Comparison of ENCODE assay signal across 19 cellular contexts in the genomic region with DNA sequence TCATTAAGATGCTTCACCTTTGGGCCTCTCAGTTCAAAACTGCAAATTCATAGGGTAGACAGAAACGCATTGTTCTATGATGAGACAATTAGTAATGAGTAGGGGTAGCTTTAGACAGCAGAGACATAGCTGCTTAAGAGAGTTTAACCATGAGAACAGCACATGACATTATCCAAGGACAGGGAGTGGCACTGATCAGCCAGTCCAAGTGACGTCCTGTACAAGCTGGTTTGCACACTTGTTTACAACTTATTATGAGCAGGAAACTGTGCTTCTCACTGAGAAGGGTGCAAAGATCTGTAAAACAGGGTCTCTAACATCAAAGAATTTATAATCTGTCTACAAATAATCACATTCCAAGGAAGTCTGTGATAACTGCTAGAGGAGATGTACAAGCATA. TPM values are rescaled to one million over a fixed set of nuclear protein-coding genes. Genes with fewer than 3 reads are reported as not detected.
DNase-seq lines count a peak whose midpoint lies in the region; ATAC-seq, FAIRE-seq and TF ChIP-seq lines count a peak whose summit lies in the region.
"Had no signal": no experiment of that assay in that cellular context is flagged by ENCODE, and none has a peak within 500 bp of the region (broad histone marks: within the 10 kb centered on the region; RNA-seq: fewer than 3 reads in every experiment).

No MANE protein-coding gene starts in this region.

- H3K4me3 Mint-ChIP-seq in CD4-positive, CD25-positive, alpha-beta regulatory T cell, result peak overlapping the region in 1 of 4 donors; percentile 19
- H3K4me3 Mint-ChIP-seq: activated naive CD4-positive, alpha-beta T cell treated with anti-CD3 and anti-CD28 coated beads, Interleukin-2, amount 50 U/mL, for 24 hours; brain had no signal

- peak in 1 of 3 donors; percentile 51 for DNase-seq in CD4-positive, CD25-positive, alpha-beta regulatory T cell
- DNase-seq in HTR-8/SVneo (ENCODE audit: insufficient read length, low spot score) (no peak), K562 (ENCODE audit: extremely low read depth in 1 of 4, low spot score in 3 of 4) (no peak), mucosa of gallbladder (ENCODE audit: low spot score) (peak; percentile 71), iPS-NIHi7 (ENCODE audit: extremely low spot score) (no peak), upper lobe of left lung (no peak), NCI-H82 treated with DMSO at 0.1 percent for 48 hours (lab: John Stamatoyannopoulos, UW; ENCODE audit: unreplicated experiment) (no peak)
- DNase-seq: dermis blood vessel endothelial cell; EL; erythroblast; head of caudate nucleus; MM.1S; NCI-H1694; stimulated activated CD4-positive, alpha-beta T cell treated with anti-CD3 and anti-CD28 coated beads, Interleukin-4, amount 100 ng/mL, for 1 hour had no signal

- TF ChIP-seq EP300 in K562 (IDR thresholded peaks at IDR 0.05; ENCODE audit: low read length) (no peak), upper lobe of left lung (IDR thresholded peaks at IDR 0.05) (no peak)

- no peak overlapping the region for H3K4me3 ChIP-seq in CD4-positive, CD25-positive, alpha-beta regulatory T cell (ENCODE audit: low read depth, low read length)
- H3K4me3 ChIP-seq in K562, result no peak overlapping the region
- H3K4me3 ChIP-seq in upper lobe of left lung, result no peak overlapping the region

- peak; percentile 92 for FAIRE-seq in HTR-8/SVneo (lab: Jason Lieb, UNC)
- no peak for FAIRE-seq in K562 (lab: Jason Lieb, UNC)

- peak; percentile 52 to 53 for ATAC-seq in CD4-positive, CD25-positive, alpha-beta regulatory T cell (ENCODE audit: low read depth in 2 of 2)
- ATAC-seq in K562 (no peak), upper lobe of left lung (ENCODE audit: low FRiP score in 2 of 2) (no peak), GM19023 (IDR thresholded peaks at IDR 0.05; ENCODE audit: unreplicated experiment) (no peak)
- ATAC-seq: sciatic nerve had no signal

- peaks cover 6% of the 10 kb centered on the region for H3K27me3 Mint-ChIP-seq in CD4-positive, CD25-positive, alpha-beta regulatory T cell
- H3K27me3 Mint-ChIP-seq: activated naive CD4-positive, alpha-beta T cell treated with anti-CD3 and anti-CD28 coated beads, Interleukin-2, amount 50 U/mL, for 24 hours had no signal

- H3K9me3 Mint-ChIP-seq in CD4-positive, CD25-positive, alpha-beta regulatory T cell, result peaks cover 0 to 2% (median 0%) of the 10 kb centered on the region in 7 donors
- H3K9me3 Mint-ChIP-seq: activated naive CD4-positive, alpha-beta T cell treated with anti-CD3 and anti-CD28 coated beads, Interleukin-2, amount 50 U/mL, for 24 hours; brain had no signal

- peak overlapping the region; percentile 66 to 67 (median 66) for H3K27ac Mint-ChIP-seq in CD4-positive, CD25-positive, alpha-beta regulatory T cell
- H3K27ac Mint-ChIP-seq: activated naive CD4-positive, alpha-beta T cell treated with anti-CD3 and anti-CD28 coated beads, Interleukin-2, amount 50 U/mL, for 24 hours had no signal

- no peaks in the 10 kb centered on the region for H3K79me2 ChIP-seq in K562 (ENCODE audit: control insufficient read depth, insufficient read depth, low read length)

- no peak for TF ChIP-seq RAD21 in K562 (CRISPR knock-in tag; conservative IDR thresholded peaks at IDR 0.05 in 1 of 2, IDR thresholded peaks at IDR 0.05 in 1 of 2)

- H3K36me3 ChIP-seq in CD4-positive, CD25-positive, alpha-beta regulatory T cell (ENCODE audit: control insufficient read depth, insufficient read depth, low read length), result no peaks in the 10 kb centered on the region
- H3K36me3 ChIP-seq in K562 (ENCODE audit: control insufficient read depth, insufficient read depth, low read length), result no peaks in the 10 kb centered on the region
- H3K36me3 ChIP-seq in upper lobe of left lung, result no peaks in the 10 kb centered on the region

- POLR2A ChIA-PET in K562 (lab: Yijun Ruan, JAX), result interaction anchor here (3.6 kb wide), 1 partner anchor 11 kb away, joined by 24 read pairs; a partner anchor contains a TSS

- no peaks in the 10 kb centered on the region for H3K27me3 ChIP-seq in CD4-positive, CD25-positive, alpha-beta regulatory T cell (ENCODE audit: control insufficient read depth, insufficient read depth, low read length)
- H3K27me3 ChIP-seq in K562 (ENCODE audit: control insufficient read depth in 2 of 2, insufficient read depth in 2 of 2, low read length in 2 of 2) (no peaks in the 10 kb centered on the region), upper lobe of left lung (no peaks in the 10 kb centered on the region)

- WGBS in K562 (ENCODE audit: insufficient coverage, low coverage, missing lambda C conversion rate), result 38% methylated on average over 2 of the region's 2 CpGs
- 47 to 67% methylated on average over 2 of the region's 2 CpGs for WGBS in upper lobe of left lung, 2 donors

- no peak for TF ChIP-seq CTCF in K562 (IDR thresholded peaks at IDR 0.05 in 2 of 3, conservative IDR thresholded peaks at IDR 0.05 in 1 of 3; ENCODE audit: insufficient read depth in 2 of 3, low read depth in 1 of 3, low read length in 3 of 3)
- no peak for TF ChIP-seq CTCF in upper lobe of left lung (IDR thresholded peaks at IDR 0.05)

- H3K9me3 ChIP-seq in CD4-positive, CD25-positive, alpha-beta regulatory T cell (ENCODE audit: control insufficient read depth in 2 of 2, low read length in 2 of 2), result no peaks in the 10 kb centered on the region
- H3K9me3 ChIP-seq in K562 (replicated peaks; ENCODE audit: control insufficient read depth, insufficient read depth, low read depth, low read length) (no peaks in the 10 kb centered on the region), upper lobe of left lung (no peaks in the 10 kb centered on the region)

- peaks cover 5 to 17% (median 7%) of the 10 kb centered on the region in 4 donors for H3K4me1 Mint-ChIP-seq in CD4-positive, CD25-positive, alpha-beta regulatory T cell
- H3K4me1 Mint-ChIP-seq: brain had no signal

- peaks cover 10% of the 10 kb centered on the region for H3K4me1 ChIP-seq in CD4-positive, CD25-positive, alpha-beta regulatory T cell (ENCODE audit: control insufficient read depth, insufficient read depth, low read length, poor library complexity, severe bottlenecking)
- H3K4me1 ChIP-seq in K562 (replicated peaks in 1 of 2; ENCODE audit: control insufficient read depth in 2 of 2, insufficient read depth in 2 of 2, low read length in 2 of 2) (peaks cover 4 to 22% of the 10 kb centered on the region in 2 experiments; a peak in 4 of 5 replicates), upper lobe of left lung (no peaks in the 10 kb centered on the region)

- no peak overlapping the region for H3K27ac ChIP-seq in CD4-positive, CD25-positive, alpha-beta regulatory T cell (ENCODE audit: insufficient read depth, low read length, poor library complexity, severe bottlenecking)
- H3K27ac ChIP-seq in K562 (ENCODE audit: extremely low read depth, low read depth, low read length), result peak overlapping the region; percentile 32; the same call in 1 of the 3 replicates
- H3K27ac ChIP-seq in upper lobe of left lung, result peak overlapping the region in 1 of 4 donors; percentile 16

- no peak overlapping the region for H3K4me2 ChIP-seq in K562 (ENCODE audit: insufficient read depth, low read length)

- H2AFZ ChIP-seq in K562 (ENCODE audit: low read depth, low read length), result peak overlapping the region; percentile 76

- no peaks in the 10 kb centered on the region for H4K20me1 ChIP-seq in K562 (replicated peaks; ENCODE audit: control insufficient read depth, insufficient read depth, low read length)

- TF ChIP-seq POLR2A in K562 (conservative IDR thresholded peaks at IDR 0.05) (no peak), upper lobe of left lung (IDR thresholded peaks at IDR 0.05) (no peak)

- intact Hi-C loops in K562 (cut with micrococcal nuclease), result no loop called here

- no peaks in the 10 kb centered on the region for H3K9me1 ChIP-seq in K562 (ENCODE audit: control insufficient read depth, insufficient read depth, low read length)

- H3K9ac ChIP-seq in K562 (ENCODE audit: insufficient read depth in 1 of 2, low read depth in 2 of 2, low read length in 2 of 2), result no peak overlapping the region

- in situ Hi-C loops in K562 (cut with MboI), result no loop called here

- no TSS peak for BruUV-seq in K562 (replicated peaks; lab: Mats Ljungman, UMichigan)

- CTCF ChIA-PET in K562 (lab: Yijun Ruan, JAX; ENCODE audit: low intra/inter-chr PET ratio), result no interaction called here

- no peaks in the 10 kb centered on the region for H3K36me3 Mint-ChIP-seq in CD4-positive, CD25-positive, alpha-beta regulatory T cell
- H3K36me3 Mint-ChIP-seq: activated naive CD4-positive, alpha-beta T cell treated with anti-CD3 and anti-CD28 coated beads, Interleukin-2, amount 50 U/mL, for 24 hours; brain had no signal

RNA-seq across cellular contexts. Expression of a gene that starts 11.2 kb away (rescaled TPM):
- 1,477 TPM for total RNA-seq in CD4-positive, CD25-positive, alpha-beta regulatory T cell
- 1,000 to 10,000 TPM in 3 of 4 donors, 100 to 1,000 TPM in 1; 909 to 1,385 (median 1,115) TPM for polyA plus RNA-seq in CD4-positive, CD25-positive, alpha-beta regulatory T cell
- 534 and 1,085 TPM in 2 replicates for total RNA-seq in K562 (2011; cell fraction: chromatin; rRNA removed; ENCODE audit: low replicate concordance)
- 300 and 319 TPM in 2 replicates for total RNA-seq in K562 (2011; cell fraction: nucleolus; rRNA removed)
- 439 and 450 TPM in 2 replicates for total RNA-seq in K562 (2011; cell fraction: nucleoplasm; rRNA removed)
- 163 and 213 TPM in 2 replicates for total RNA-seq in K562 (2014; rRNA removed)
- total RNA-seq in K562 (2014; rRNA removed; fragmentation: Illumina TruSeq; extraction: Trizol), result 167 and 172 TPM in 2 replicates
- total RNA-seq in K562 (2015; rRNA removed; fragmentation: Illumina TruSeq; extraction: Trizol), result 185 and 196 TPM in 2 replicates
- 174 and 212 TPM in 2 replicates for total RNA-seq in K562 (2021)
- 203 and 226 TPM in 2 replicates for polyA plus RNA-seq in K562 (2011; rRNA removed)
- 64.7 and 120 TPM in 2 replicates for polyA plus RNA-seq in K562 (2011; cell fraction: cytosol; rRNA removed)
- polyA plus RNA-seq in K562 (2011; cell fraction: nucleus; rRNA removed), result 1,168 and 1,542 TPM in 2 replicates
- 165 and 333 TPM in 2 replicates for polyA plus RNA-seq in K562 (2012)
- 249 and 254 TPM in 2 replicates for polyA plus RNA-seq in K562 (2014; fragmentation: Illumina TruSeq; extraction: Trizol)
- 100 to 1,000 TPM; 108 to 206 TPM for polyA plus RNA-seq in K562 (2014; fragmentation: Nextera tagmentation; extraction: Ambion mirVana)
- polyA plus RNA-seq in K562 (2014; rRNA removed), result 422 and 460 TPM in 2 replicates
- 250 and 276 TPM in 2 replicates for polyA minus RNA-seq in K562 (2011; rRNA and poly(A)+ RNA removed)
- 85.8 and 96.5 TPM in 2 replicates for polyA minus RNA-seq in K562 (2011; cell fraction: cytosol; rRNA and poly(A)+ RNA removed)
- polyA minus RNA-seq in K562 (2011; cell fraction: nucleus; rRNA and poly(A)+ RNA removed), result 287 and 539 TPM in 2 replicates
- total RNA-seq in mucosa of gallbladder, result 343 TPM
- 1,000 to 10,000 TPM in 1 of 6 donors, 100 to 1,000 TPM in 5; 238 to 1,033 (median 288) TPM for total RNA-seq in upper lobe of left lung

RNA-seq across cellular contexts. Expression of a gene that starts 41.3 kb away (rescaled TPM):
- total RNA-seq in CD4-positive, CD25-positive, alpha-beta regulatory T cell, result not detected
- under 1 TPM in 3 of 4 donors, not detected in 1; 0.17 to 0.39 (median 0.21) TPM for polyA plus RNA-seq in CD4-positive, CD25-positive, alpha-beta regulatory T cell
- not detected in 2 replicates for total RNA-seq in K562 (2011; cell fraction: chromatin; rRNA removed; ENCODE audit: low replicate concordance)
- not detected in 2 replicates for total RNA-seq in K562 (2011; cell fraction: nucleolus; rRNA removed)
- not detected in 2 replicates for total RNA-seq in K562 (2011; cell fraction: nucleoplasm; rRNA removed)
- total RNA-seq in K562 (2014; rRNA removed), result not detected in 2 replicates
- total RNA-seq in K562 (2014; rRNA removed; fragmentation: Illumina TruSeq; extraction: Trizol), result not detected in 2 replicates
- total RNA-seq in K562 (2015; rRNA removed; fragmentation: Illumina TruSeq; extraction: Trizol), result not detected in 2 replicates
- not detected in 2 replicates for total RNA-seq in K562 (2021)
- not detected in 2 replicates for polyA plus RNA-seq in K562 (2011; rRNA removed)
- not detected in 2 replicates for polyA plus RNA-seq in K562 (2011; cell fraction: cytosol; rRNA removed)
- polyA plus RNA-seq in K562 (2011; cell fraction: nucleus; rRNA removed), result not detected in 2 replicates
- 0.05 and 0.08 TPM in 2 replicates for polyA plus RNA-seq in K562 (2012)
- polyA plus RNA-seq in K562 (2014; fragmentation: Illumina TruSeq; extraction: Trizol), result not detected in 2 replicates
- not detected for polyA plus RNA-seq in K562 (2014; fragmentation: Nextera tagmentation; extraction: Ambion mirVana)
- polyA plus RNA-seq in K562 (2014; rRNA removed), result not detected in 2 replicates
- polyA minus RNA-seq in K562 (2011; rRNA and poly(A)+ RNA removed), result not detected in 2 replicates
- polyA minus RNA-seq in K562 (2011; cell fraction: cytosol; rRNA and poly(A)+ RNA removed), result not detected in 2 replicates
- not detected in 2 replicates for polyA minus RNA-seq in K562 (2011; cell fraction: nucleus; rRNA and poly(A)+ RNA removed)
- 0.86 TPM for total RNA-seq in mucosa of gallbladder
- total RNA-seq in upper lobe of left lung, result not detected
- total RNA-seq: dermis blood vessel endothelial cell; sciatic nerve; T-helper 1 cell treated with Interleukin-12 subunit alpha and Interleukin-12 subunit beta and Interleukin-4 antibody, amounts not matched to agents 30 ng/mL and 1 ng/mL, for 36 hours had no signal

Comparison
In these comparisons a context has a peak if more than half of its experiments do, and no peak if none do; other contexts are left out.
1. ATAC-seq: peak in CD4-positive, CD25-positive, alpha-beta regulatory T cell (2 of 2); none in K562 (single experiment), upper lobe of left lung (0 of 2) and GM19023 (single experiment).